ENCODE assay signal across 20 cellular contexts in the genomic region with DNA sequence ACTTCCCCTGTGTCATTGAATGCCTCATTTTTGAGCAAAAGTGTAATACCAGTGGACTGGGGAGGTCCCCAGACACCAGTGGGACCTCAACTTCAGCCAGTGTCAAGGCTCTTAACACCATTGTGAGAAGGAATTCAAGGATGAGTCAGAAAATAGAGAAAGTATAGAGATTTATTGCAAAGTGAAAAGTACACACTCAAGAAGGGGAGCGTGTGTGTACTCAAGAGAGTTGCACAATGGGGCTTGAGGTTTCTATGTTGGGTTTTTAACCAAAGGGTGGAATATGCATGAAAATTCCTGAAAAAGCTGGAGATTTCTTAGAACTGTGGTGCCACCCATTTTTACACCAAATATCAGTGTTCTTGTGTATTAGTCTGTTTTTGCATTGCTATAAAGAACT.
DNase-seq lines count a peak whose midpoint lies in the region; FAIRE-seq and TF ChIP-seq lines count a peak whose summit lies in the region.
"Had no signal": no experiment of that assay in that cellular context is flagged by ENCODE, and none has a peak within 500 bp of the region (broad histone marks: within the 10 kb centered on the region; RNA-seq: fewer than 3 reads in every experiment).

No MANE protein-coding gene starts in this region.

- FAIRE-seq in small intestine (lab: Jason Lieb, UNC), result no peak
- FAIRE-seq: A549, GM12891 had no signal

- no peak overlapping the region for H2AFZ ChIP-seq in mesenchymal stem cell (ENCODE audit: low read depth, low read length)

- H3K4ac ChIP-seq in mesenchymal stem cell (ENCODE audit: low read depth in 1 of 2, low read length in 2 of 2), result no peak overlapping the region

- no peaks in the 10 kb centered on the region for H3K4me1 Mint-ChIP-seq in brain
- H3K4me1 Mint-ChIP-seq: CD4-positive, alpha-beta memory T cell had no signal

- DNase-seq in OCI-M1 (lab: John Stamatoyannopoulos, UW) (peak; percentile 48), mesenchymal stem cell (peak; percentile 51), SHP77 treated with DMSO at 0.1 percent for 48 hours (lab: John Stamatoyannopoulos, UW) (no peak), islet precursor cell (no peak), small intestine (no peak), NK-92 (lab: John Stamatoyannopoulos, UW; ENCODE audit: unreplicated experiment) (no peak)
- DNase-seq: Caco-2; CD4-positive, alpha-beta memory T cell; DMS 273 treated with DMSO at 0.1 percent for 48 hours; IMR-90; Karpas-422; NCI-H1417; NCI-H526 treated with DMSO at 0.1 percent for 48 hours; PC-3; SK-N-SH had no signal

- H3K4me3 Mint-ChIP-seq in brain, result no peak overlapping the region
- H3K4me3 Mint-ChIP-seq: CD4-positive, alpha-beta memory T cell had no signal

- H3K4me1 ChIP-seq in BLaER1 treated with 17β-estradiol and CSF1 and Interleukin-3, amounts not matched to agents 10 nM and 100 nM, result peaks cover 4 to 50% (median 26%) of the 10 kb centered on the region in 10 experiments; a peak in 18 of 20 replicates
- no peaks in the 10 kb centered on the region for H3K4me1 ChIP-seq in mesenchymal stem cell (ENCODE audit: control insufficient read depth, insufficient read depth, low read depth, low read length)
- H3K4me1 ChIP-seq in small intestine (ENCODE audit: control insufficient read depth in 2 of 2, insufficient read depth in 1 of 2, low read depth in 1 of 2, low read length in 1 of 2), result no peaks in the 10 kb centered on the region
- H3K4me1 ChIP-seq: A549, Caco-2 had no signal

- H3K36me3 ChIP-seq in BLaER1 treated with 17β-estradiol and CSF1 and Interleukin-3, amounts not matched to agents 10 nM and 100 nM, result no peaks in the 10 kb centered on the region
- no peaks in the 10 kb centered on the region for H3K36me3 ChIP-seq in mesenchymal stem cell (ENCODE audit: control insufficient read depth in 1 of 2, insufficient read depth in 2 of 2, low read depth in 1 of 2, low read length in 2 of 2)
- H3K36me3 ChIP-seq in small intestine (ENCODE audit: control insufficient read depth in 2 of 2, insufficient read depth in 2 of 2, low read length in 2 of 2), result no peaks in the 10 kb centered on the region
- H3K36me3 ChIP-seq: BE2C had no signal

- TF ChIP-seq CTCF in brain (conservative IDR thresholded peaks at IDR 0.05), result no peak

- no peaks in the 10 kb centered on the region for H4K20me1 ChIP-seq in BLaER1 treated with 17β-estradiol and CSF1 and Interleukin-3, amounts not matched to agents 10 nM and 100 nM

- no peak overlapping the region for H3K18ac ChIP-seq in mesenchymal stem cell (ENCODE audit: low read depth in 1 of 2, low read length in 2 of 2)

- H3K27ac ChIP-seq in BLaER1 treated with 17β-estradiol and CSF1 and Interleukin-3, amounts not matched to agents 10 nM and 100 nM, result no peak overlapping the region
- no peak overlapping the region for H3K27ac ChIP-seq in mesenchymal stem cell (ENCODE audit: low read length, poor library complexity, severe bottlenecking)
- no peak overlapping the region for H3K27ac ChIP-seq in small intestine (ENCODE audit: low read depth in 1 of 2, low read length in 1 of 2)
- H3K27ac ChIP-seq: A549 had no signal

- no peak overlapping the region for H3K4me3 ChIP-seq in BLaER1 treated with 17β-estradiol and CSF1 and Interleukin-3, amounts not matched to agents 10 nM and 100 nM
- H3K4me3 ChIP-seq in mesenchymal stem cell (ENCODE audit: insufficient read depth in 1 of 2, low read depth in 1 of 2, low read length in 2 of 2) (no peak overlapping the region), small intestine (ENCODE audit: low read depth in 1 of 2, low read length in 2 of 2) (no peak overlapping the region)
- H3K4me3 ChIP-seq: A549 had no signal

- WGBS in mesenchymal stem cell, result 5% methylated on average over 1 of the region's 1 CpG
- 86 to 97% (median 94%) methylated on average over 1 of the region's 1 CpG for WGBS in small intestine, 3 donors

- H3K9me3 ChIP-seq in BLaER1 treated with 17β-estradiol and CSF1 and Interleukin-3, amounts not matched to agents 10 nM and 100 nM (replicated peaks in 1 of 11), result peaks cover 6 to 30% (median 18%) of the 10 kb centered on the region in 11 experiments; a peak in 15 of 22 replicates
- H3K9me3 ChIP-seq in mesenchymal stem cell (ENCODE audit: control insufficient read depth, low read length) (no peaks in the 10 kb centered on the region), small intestine (ENCODE audit: control insufficient read depth, low read depth) (no peaks in the 10 kb centered on the region)
- H3K9me3 ChIP-seq: A549, BE2C, Caco-2, SK-N-SH had no signal

- no peak overlapping the region for H4K91ac ChIP-seq in mesenchymal stem cell (ENCODE audit: low read length)

- peaks cover 0 to 3% (median 0%) of the 10 kb centered on the region in 5 experiments for H3K9me3 Mint-ChIP-seq in brain

- peak overlapping the region in 3 of 5 experiments; percentile 59 to 93 (median 88) for H3K27ac Mint-ChIP-seq in brain
- H3K27ac Mint-ChIP-seq: CD4-positive, alpha-beta memory T cell had no signal

- no peak overlapping the region for H3K9ac ChIP-seq in BLaER1 treated with 17β-estradiol and CSF1 and Interleukin-3, amounts not matched to agents 10 nM and 100 nM
- no peak overlapping the region for H3K9ac ChIP-seq in mesenchymal stem cell (ENCODE audit: low read length)
- H3K9ac ChIP-seq: SK-N-SH had no signal

- peaks cover 0 to 5% (median 0%) of the 10 kb centered on the region in 11 experiments; a peak in 1 of 22 replicates for H3K27me3 ChIP-seq in BLaER1 treated with 17β-estradiol and CSF1 and Interleukin-3, amounts not matched to agents 10 nM and 100 nM
- H3K27me3 ChIP-seq in mesenchymal stem cell (ENCODE audit: control insufficient read depth in 1 of 2, insufficient read depth in 1 of 2, low read length in 2 of 2) (peaks cover 0 to 10% of the 10 kb centered on the region in 2 experiments), small intestine (ENCODE audit: control insufficient read depth in 2 of 2, insufficient read depth in 2 of 2, low read length in 2 of 2) (no peaks in the 10 kb centered on the region)
- H3K27me3 ChIP-seq: BE2C had no signal

- no peak overlapping the region for H4K8ac ChIP-seq in mesenchymal stem cell (ENCODE audit: low read length)

- H3K36me3 Mint-ChIP-seq in brain, result no peaks in the 10 kb centered on the region
- H3K36me3 Mint-ChIP-seq: CD4-positive, alpha-beta memory T cell had no signal

- H2BK120ac ChIP-seq in mesenchymal stem cell (ENCODE audit: low read depth, low read length), result no peak overlapping the region

- H3K23ac ChIP-seq in mesenchymal stem cell (ENCODE audit: low read length in 2 of 2), result no peak overlapping the region

- peak overlapping the region in 7 of 11 experiments; percentile 16 to 77 (median 65); a peak in 12 of 22 replicates for H3K4me2 ChIP-seq in BLaER1 treated with 17β-estradiol and CSF1 and Interleukin-3, amounts not matched to agents 10 nM and 100 nM
- no peak overlapping the region for H3K4me2 ChIP-seq in mesenchymal stem cell (ENCODE audit: low read length, poor library complexity, severe bottlenecking)
- H3K4me2 ChIP-seq: A549, SK-N-SH had no signal

- no peak overlapping the region for H2AK5ac ChIP-seq in mesenchymal stem cell (ENCODE audit: low read length, severe bottlenecking)

- no peaks in the 10 kb centered on the region for H3K79me1 ChIP-seq in mesenchymal stem cell (replicated peaks; ENCODE audit: low read length, poor library complexity, severe bottlenecking)

- no peaks in the 10 kb centered on the region for H3K27me3 Mint-ChIP-seq in brain

- no peak overlapping the region for H2BK15ac ChIP-seq in mesenchymal stem cell (ENCODE audit: low read depth, poor library complexity, severe bottlenecking)

- no peak overlapping the region for H2BK5ac ChIP-seq in mesenchymal stem cell (ENCODE audit: low read depth, low read length, poor library complexity, severe bottlenecking)

- H3K14ac ChIP-seq in mesenchymal stem cell (ENCODE audit: low read length in 2 of 2), result no peak overlapping the region

- H2BK12ac ChIP-seq in mesenchymal stem cell (ENCODE audit: low read length in 2 of 2), result no peak overlapping the region

Comparison
In these comparisons a context has a peak if more than half of its experiments do, and no peak if none do; other contexts are left out.
1. DNase-seq: peak in OCI-M1 (single experiment) and mesenchymal stem cell (single experiment); none in SHP77 treated with DMSO at 0.1 percent for 48 hours (single experiment), islet precursor cell (single experiment), small intestine (single experiment) and NK-92 (single experiment).